ENCODE assay signal across 8 cellular contexts in genomic region chr16:23182675-23183485, GRCh38. TPM values are rescaled to one million over a fixed set of nuclear protein-coding genes. Genes with fewer than 3 reads are reported as not detected.
A peak's percentile ranks its signal among the peaks of the same experiment; 100 is the strongest.
DNase-seq lines count a peak whose midpoint lies in the region; ATAC-seq, FAIRE-seq and TF ChIP-seq lines count a peak whose summit lies in the region.

SCNN1G (plus strand) TSS chr16:23182745; CDS start chr16:23186272, 3,527 bp downstream.

- H3K27ac ChIP-seq in GM12878 (ENCODE audit: control insufficient read depth, insufficient read depth) (no peak within 1 kb of the TSS), tibial artery (no peak within 1 kb of the TSS)

- H3K27me3 ChIP-seq in GM12878 (replicated peaks in 1 of 2; ENCODE audit: control insufficient read depth in 2 of 2, insufficient read depth in 2 of 2, low read length in 1 of 2) (peaks cover 3 to 7% of the 10 kb centered on the region in 2 experiments; a peak in 3 of 4 replicates), tibial artery (peaks cover 0 to 74% of the 10 kb centered on the region in 2 donors)

- WGBS in GM12878 (ENCODE audit: insufficient coverage, insufficient replicate concordance, low lambda C conversion rate, missing lambda C conversion rate): under 1% methylated on average over 61 of the region's 70 CpGs

- POLR2A ChIA-PET in activated CD4-positive, alpha-beta T cell treated with anti-CD3 and anti-CD28 coated beads for 36 hours (lab: Charles Lee): no interaction called here
- POLR2A ChIA-PET in GM12878 (lab: Charles Lee): interaction anchor here (1.3 kb wide), 1 partner anchor 255 kb away, joined by 3 read pairs; no protein-coding TSS in a partner anchor

- H3K79me2 ChIP-seq in GM12878 (ENCODE audit: control insufficient read depth, insufficient read depth, low read length): no peaks in the 10 kb centered on the region

- no peak for TF ChIP-seq RAD21 in GM12878 (IDR thresholded peaks at IDR 0.05; ENCODE audit: insufficient read depth, low read depth, low read length)

- TF ChIP-seq CTCF in GM12878 (IDR thresholded peaks at IDR 0.05 in 2 of 3, conservative IDR thresholded peaks at IDR 0.05 in 1 of 3; ENCODE audit: control insufficient read depth in 2 of 3, extremely low read depth in 1 of 3, insufficient read depth in 1 of 3, low read depth in 3 of 3, low read length in 3 of 3) (no peak), tibial artery (IDR thresholded peaks at IDR 0.05) (no peak)

- no peaks in the 10 kb centered on the region for H3K36me3 Mint-ChIP-seq in activated CD4-positive, alpha-beta T cell treated with anti-CD3 and anti-CD28 coated beads for 36 hours (ENCODE audit: low read depth)

- no peak for TF ChIP-seq POLR2A in GM12878 (IDR thresholded peaks at IDR 0.05; ENCODE audit: low read depth, low read length)

- peak; percentile 17 for DNase-seq in activated CD4-positive, alpha-beta T cell treated with anti-CD3 and anti-CD28 coated beads for 36 hours
- DNase-seq in activated CD4-positive, alpha-beta T cell treated with anti-CD3 and anti-CD28 coated beads, Interleukin-2, amount 50 U/mL, for 1 hour: no peak
- no peak for DNase-seq in GM12878 (ENCODE audit: low read depth, low spot score)
- peak; percentile 72 for DNase-seq in left kidney (ENCODE audit: low read depth, low spot score)
- DNase-seq in tibial artery: no peak
- no peak for DNase-seq in SW480 (ENCODE audit: low spot score)
- DNase-seq in SKM-1 treated with dmso at 0.1 percent for 144 hours (lab: John Stamatoyannopoulos, UW; ENCODE audit: unreplicated experiment): no peak

- no peak for TF ChIP-seq EP300 in GM12878 (IDR thresholded peaks at IDR 0.05; ENCODE audit: borderline replicate concordance in 1 of 2, control insufficient read depth in 1 of 2, low read depth in 2 of 2, low read length in 2 of 2)

- CTCF ChIA-PET in activated CD4-positive, alpha-beta T cell treated with anti-CD3 and anti-CD28 coated beads for 36 hours (lab: Charles Lee): interaction anchor here (0.6 to 4.9 kb wide), 6 partner anchors 8 to 255 kb away, joined by 3 to 64 read pairs (median 3); no protein-coding TSS in a partner anchor
- CTCF ChIA-PET in GM12878 (lab: Yijun Ruan, JAX): interaction anchor here (0.7 to 13.5 kb wide), 14 partner anchors 9 to 387 kb away, joined by 3 to 470 read pairs (median 4); partner anchors contain the start of genes EARS2, SCNN1B and UBFD1

- no peaks in the 10 kb centered on the region for H3K9me3 Mint-ChIP-seq in activated CD4-positive, alpha-beta T cell treated with anti-CD3 and anti-CD28 coated beads for 36 hours (ENCODE audit: low read depth)

- H4K20me1 ChIP-seq in GM12878 (ENCODE audit: control insufficient read depth, insufficient read depth): no peaks in the 10 kb centered on the region

- peak within 1 kb of the TSS; percentile 47; the same call in 1 of the 2 replicates for H2AFZ ChIP-seq in GM12878 (ENCODE audit: control insufficient read depth, low read depth, low read length)

- H3K9me3 ChIP-seq in GM12878 (replicated peaks; ENCODE audit: control insufficient read depth, insufficient read depth, low read length) (no peaks in the 10 kb centered on the region), tibial artery (no peaks in the 10 kb centered on the region)

- BruUV-seq in GM12878 (replicated peaks; lab: Mats Ljungman, UMichigan): no TSS peak

- in situ Hi-C loops in GM12878 (cut with MboI): no loop called here

- H3K9ac ChIP-seq in GM12878 (ENCODE audit: control insufficient read depth, insufficient read depth, low read length): no peak within 1 kb of the TSS

- intact Hi-C loops in activated CD4-positive, alpha-beta T cell treated with anti-CD3 and anti-CD28 coated beads for 36 hours (cut with DNase I, micrococcal nuclease): loop anchor here (1.0 kb wide), 3 partner anchors 34 to 413 kb away; partner anchors contain the start of genes NDUFAB1 (in 1 of the 2) and USP31 (in 1 of the 2)
- intact Hi-C loops in GM12878 (cut with micrococcal nuclease; ENCODE audit: unreplicated experiment) (loop anchor here (1.0 to 5.0 kb wide), 3 partner anchors 109 to 251 kb away; no protein-coding TSS in a partner anchor), tibial artery (cut with DNase I; ENCODE audit: low total_unique reads) (loop anchor here (2.0 to 10.0 kb wide), 2 partner anchors 188 to 252 kb away; no protein-coding TSS in a partner anchor)

- H3K4me3 ChIP-seq in GM12878: no peak within 1 kb of the TSS
- peak within 1 kb of the TSS; percentile 17 to 44 for H3K4me3 ChIP-seq in tibial artery

- no peak within 1 kb of the TSS for H3K27ac Mint-ChIP-seq in activated CD4-positive, alpha-beta T cell treated with anti-CD3 and anti-CD28 coated beads for 36 hours

- H3K36me3 ChIP-seq in GM12878 (ENCODE audit: control insufficient read depth in 2 of 2, insufficient read depth in 2 of 2, low read length in 1 of 2) (no peaks in the 10 kb centered on the region), tibial artery (no peaks in the 10 kb centered on the region)

- ATAC-seq in activated CD4-positive, alpha-beta T cell treated with anti-CD3 and anti-CD28 coated beads for 36 hours: no peak
- ATAC-seq in HG03439 (IDR thresholded peaks at IDR 0.05; ENCODE audit: unreplicated experiment) (peak; percentile 32), GM12878 (peak; percentile 63)

- peaks cover 8% of the 10 kb centered on the region for H3K4me1 Mint-ChIP-seq in activated CD4-positive, alpha-beta T cell treated with anti-CD3 and anti-CD28 coated beads for 36 hours

- no peak for FAIRE-seq in GM12878 (lab: Jason Lieb, UNC)

- peak within 1 kb of the TSS; percentile 84 for H3K4me2 ChIP-seq in GM12878 (ENCODE audit: control insufficient read depth, insufficient read depth)

- peaks cover 52% of the 10 kb centered on the region for H3K27me3 Mint-ChIP-seq in activated CD4-positive, alpha-beta T cell treated with anti-CD3 and anti-CD28 coated beads for 36 hours

- H3K4me3 Mint-ChIP-seq in activated CD4-positive, alpha-beta T cell treated with anti-CD3 and anti-CD28 coated beads for 36 hours: peak within 1 kb of the TSS; percentile 45

- H3K4me1 ChIP-seq in GM12878 (ENCODE audit: control insufficient read depth, insufficient read depth, low read length) (peaks cover 7% of the 10 kb centered on the region), tibial artery (peaks cover 0 to 15% (median 12%) of the 10 kb centered on the region in 4 donors)

- RAD21 ChIA-PET in GM12878 (lab: Charles Lee; ENCODE audit: unreplicated experiment): interaction anchor here (1.0 to 8.9 kb wide), 3 partner anchors 141 to 252 kb away, joined by 3 to 159 read pairs (median 5); no protein-coding TSS in a partner anchor

- SMC1A ChIA-PET in GM12878 (lab: Charles Lee; ENCODE audit: uncharacterized antibody, unreplicated experiment): interaction anchor here (0.7 to 9.7 kb wide), 11 partner anchors 18 to 373 kb away, joined by 3 to 189 read pairs (median 3); partner anchors contain the start of gene SCNN1B

TF ChIP-seq in GM12878, 131 proteins besides CTCF, POLR2A, EP300 and RAD21:
- TF ChIP-seq ASH2L (IDR thresholded peaks at IDR 0.05; ENCODE audit: borderline replicate concordance, low read depth): no peak
- peak; percentile 9 for TF ChIP-seq MEF2B (IDR thresholded peaks at IDR 0.05; ENCODE audit: partially characterized antibody, poor library complexity, severe bottlenecking)

RNA-seq across cellular contexts. Expression of gene SCNN1G, which starts in this region (rescaled TPM):
- not detected for total RNA-seq in activated CD4-positive, alpha-beta T cell treated with anti-CD3 and anti-CD28 coated beads for 36 hours
- total RNA-seq in GM12878 (2013; cell fraction: nucleolus; rRNA removed): 0.22 and 0.23 TPM in 2 replicates
- 0.05 TPM in 1 of 2 replicates, not detected in the other for total RNA-seq in GM12878 (2014; rRNA removed)
- total RNA-seq in GM12878 (2014; rRNA removed; fragmentation: Illumina TruSeq; extraction: Trizol): 0.04 TPM in 1 of 2 replicates, not detected in the other
- total RNA-seq in GM12878 (2021): 0.08 TPM in 1 of 2 replicates, not detected in the other
- polyA plus RNA-seq in GM12878 (2011; ENCODE audit: low read depth): 0.07 TPM
- polyA plus RNA-seq in GM12878 (2011; rRNA removed): 0.32 and 0.86 TPM in 2 replicates
- 0.57 and 1.1 TPM in 2 replicates for polyA plus RNA-seq in GM12878 (2011; cell fraction: cytosol; rRNA removed)
- 0.69 and 0.79 TPM in 2 replicates for polyA plus RNA-seq in GM12878 (2011; cell fraction: nucleus; rRNA removed)
- polyA plus RNA-seq in GM12878 (2012): 0.07 TPM in 1 of 2 replicates, not detected in the other
- polyA plus RNA-seq in GM12878 (2014; fragmentation: Illumina TruSeq; extraction: Trizol): 0.09 TPM in 1 of 2 replicates, not detected in the other
- polyA plus RNA-seq in GM12878 (2014; fragmentation: Nextera tagmentation; extraction: Ambion mirVana): under 1 TPM in 1 of 2 experiments, not detected in 1; 0.05 TPM
- polyA plus RNA-seq in GM12878 (2014; rRNA removed): not detected in 2 replicates
- polyA plus RNA-seq in GM12878 (2016; fragmentation: Nextera tagmentation; extraction: Ambion mirVana): not detected
- 0.59 and 0.98 TPM in 2 replicates for polyA minus RNA-seq in GM12878 (2011; rRNA and poly(A)+ RNA removed)
- 0.27 and 0.31 TPM in 2 replicates for polyA minus RNA-seq in GM12878 (2011; cell fraction: cytosol; rRNA and poly(A)+ RNA removed)
- 0.48 and 0.77 TPM in 2 replicates for polyA minus RNA-seq in GM12878 (2011; cell fraction: nucleus; rRNA and poly(A)+ RNA removed)

Comparison
In these comparisons a context has a peak if more than half of its experiments do, and no peak if none do; other contexts are left out.
1. Peak in DNase-seq in activated CD4-positive, alpha-beta T cell treated with anti-CD3 and anti-CD28 coated beads for 36 hours; RNA of the gene not detected or under 1 TPM.